19 cellular contexts compared by ENCODE assay signal in genomic region chr4:143511906-143512305, GRCh38. TPM values are rescaled to one million over a fixed set of nuclear protein-coding genes. Genes with fewer than 3 reads are reported as not detected.
DNase-seq lines count a peak whose midpoint lies in the region; ATAC-seq and TF ChIP-seq lines count a peak whose summit lies in the region.
"Had no signal": no experiment of that assay in that cellular context is flagged by ENCODE, and none has a peak within 500 bp of the region (broad histone marks: within the 10 kb centered on the region; RNA-seq: fewer than 3 reads in every experiment).

No MANE protein-coding gene starts in this region.

- no peak overlapping the region for H3K4ac ChIP-seq in neuronal stem cell (ENCODE audit: low read length)

- peaks cover 21% of the 10 kb centered on the region for H3K4me1 Mint-ChIP-seq in activated naive CD4-positive, alpha-beta T cell treated with anti-CD3 and anti-CD28 coated beads for 36 hours (ENCODE audit: low read depth)
- H3K4me1 Mint-ChIP-seq in GM23338 (peaks cover 15% of the 10 kb centered on the region), WTC11 (peaks cover 18% of the 10 kb centered on the region)

- H2BK12ac ChIP-seq in neuronal stem cell (ENCODE audit: low read length) = no peak overlapping the region

- no peak overlapping the region for H3K27ac Mint-ChIP-seq in activated naive CD4-positive, alpha-beta T cell treated with anti-CD3 and anti-CD28 coated beads for 36 hours
- H3K27ac Mint-ChIP-seq in GM23338 (no peak overlapping the region), WTC11 (no peak overlapping the region)

- H3K9me3 Mint-ChIP-seq in activated naive CD4-positive, alpha-beta T cell treated with anti-CD3 and anti-CD28 coated beads for 36 hours = no peaks in the 10 kb centered on the region
- H3K9me3 Mint-ChIP-seq in GM23338 (no peaks in the 10 kb centered on the region; the same call in 2 of the 3 replicates), WTC11 (no peaks in the 10 kb centered on the region)

- H3K4me1 ChIP-seq in GM23338 (ENCODE audit: insufficient read depth) (peaks cover 18% of the 10 kb centered on the region; the same call in 1 of the 2 replicates), neuronal stem cell (ENCODE audit: control insufficient read depth in 2 of 2, insufficient read depth in 1 of 2, low read depth in 1 of 2, low read length in 2 of 2) (peaks cover 2 to 4% of the 10 kb centered on the region in 2 donors)

- TF ChIP-seq CTCF in GM23338 (conservative IDR thresholded peaks at IDR 0.05; ENCODE audit: low read depth in 2 of 2) (no peak), WTC11 (IDR thresholded peaks at IDR 0.05) (no peak)

- no peak overlapping the region for H3K18ac ChIP-seq in neuronal stem cell (ENCODE audit: low read length)

- H3K79me1 ChIP-seq in neuronal stem cell (ENCODE audit: low read depth, low read length) = no peaks in the 10 kb centered on the region

- no peak overlapping the region for H2AK5ac ChIP-seq in neuronal stem cell (ENCODE audit: low read depth, low read length)

- intact Hi-C loops in activated naive CD4-positive, alpha-beta T cell treated with anti-CD3 and anti-CD28 coated beads for 36 hours (cut with micrococcal nuclease) = loop anchor here (2.0 to 10.0 kb wide), 5 partner anchors 175 to 1137 kb away; partner anchors contain the start of gene GAB1

- H3K4me3 Mint-ChIP-seq in activated naive CD4-positive, alpha-beta T cell treated with anti-CD3 and anti-CD28 coated beads for 36 hours = peak overlapping the region; percentile 96
- H3K4me3 Mint-ChIP-seq in GM23338 (no peak overlapping the region), WTC11 (peak overlapping the region; percentile 97; the same call in 1 of the 2 replicates)

- WGBS in neuronal stem cell (ENCODE audit: extremely low coverage in 2 of 2, insufficient read length in 2 of 2, insufficient replicate concordance in 1 of 2), 2 donors = no CpG with 5 or more reads among the region's 7 CpGs

- H2BK5ac ChIP-seq in neuronal stem cell (ENCODE audit: low read length) = no peak overlapping the region

- H3K9me2 ChIP-seq in GM23338 (ENCODE audit: insufficient read depth) = no peaks in the 10 kb centered on the region

- H3K4me3 ChIP-seq in GM23338 (no peak overlapping the region), neuronal stem cell (ENCODE audit: low read length in 2 of 2) (no peak overlapping the region)

- CTCF ChIA-PET in activated naive CD4-positive, alpha-beta T cell treated with anti-CD3 and anti-CD28 coated beads for 36 hours (lab: Charles Lee) = interaction anchor here (0.6 to 1.0 kb wide), 2 partner anchors 9 to 111 kb away, joined by 3 read pairs; no protein-coding TSS in a partner anchor
- CTCF ChIA-PET in WTC11 (lab: Charles Lee) = interaction anchor here (3.1 kb wide), 1 partner anchor 47 kb away, joined by 8 read pairs; no protein-coding TSS in a partner anchor

- peaks cover 32% of the 10 kb centered on the region for H3K79me2 ChIP-seq in GM23338 (replicated peaks; ENCODE audit: insufficient read depth)

- no peak overlapping the region for H3K23ac ChIP-seq in neuronal stem cell (ENCODE audit: low read depth, low read length, poor library complexity)

- H4K91ac ChIP-seq in neuronal stem cell (ENCODE audit: low read depth, low read length, poor library complexity) = no peak overlapping the region

- H3K9ac ChIP-seq in neuronal stem cell (ENCODE audit: low read depth, low read length, poor library complexity) = no peak overlapping the region

- H2AFZ ChIP-seq in GM23338 (peak overlapping the region; percentile 85; the same call in 1 of the 2 replicates), neuronal stem cell (ENCODE audit: low read length) (peak overlapping the region; percentile 88)

- peaks cover 11% of the 10 kb centered on the region for H3K36me3 Mint-ChIP-seq in activated naive CD4-positive, alpha-beta T cell treated with anti-CD3 and anti-CD28 coated beads for 36 hours (ENCODE audit: low read depth)
- H3K36me3 Mint-ChIP-seq in GM23338 (ENCODE audit: low read depth) (peaks cover 21% of the 10 kb centered on the region), WTC11 (peaks cover 12% of the 10 kb centered on the region)

- H3K27ac ChIP-seq in GM23338 (ENCODE audit: low read depth) (no peak overlapping the region), neuronal stem cell (replicated peaks; ENCODE audit: low read length) (no peak overlapping the region)
- H3K27ac ChIP-seq: BLaER1 had no signal

- peaks cover 0 to under 1% of the 10 kb centered on the region in 2 donors for H3K9me3 ChIP-seq in neuronal stem cell (replicated peaks in 1 of 2; ENCODE audit: control insufficient read depth in 2 of 2, insufficient read depth in 1 of 2, low read depth in 1 of 2, low read length in 2 of 2)
- H3K9me3 ChIP-seq: BLaER1 had no signal

- POLR2A ChIA-PET in WTC11 (lab: Charles Lee) = no interaction called here

- no peak overlapping the region for H3K14ac ChIP-seq in neuronal stem cell (ENCODE audit: low read length)

- no peak overlapping the region for H3K4me2 ChIP-seq in GM23338
- H3K4me2 ChIP-seq in neuronal stem cell (ENCODE audit: insufficient read depth, low read length, poor library complexity, severe bottlenecking) = no peak overlapping the region

- no peaks in the 10 kb centered on the region for H3K27me3 Mint-ChIP-seq in activated naive CD4-positive, alpha-beta T cell treated with anti-CD3 and anti-CD28 coated beads for 36 hours (ENCODE audit: low read depth)
- peaks cover 6% of the 10 kb centered on the region for H3K27me3 Mint-ChIP-seq in GM23338 (ENCODE audit: insufficient read depth, low read depth, poor library complexity)
- H3K27me3 Mint-ChIP-seq in WTC11 (ENCODE audit: low read depth) = no peaks in the 10 kb centered on the region; the same call in 1 of the 2 replicates

- no peak overlapping the region for H2BK120ac ChIP-seq in neuronal stem cell (ENCODE audit: low read depth, low read length)

- no peak overlapping the region for H4K8ac ChIP-seq in neuronal stem cell (ENCODE audit: low read depth, low read length)

- H3K36me3 ChIP-seq in GM23338 (ENCODE audit: insufficient read depth) (no peaks in the 10 kb centered on the region; the same call in 1 of the 2 replicates), neuronal stem cell (replicated peaks in 1 of 2; ENCODE audit: control insufficient read depth in 2 of 2, insufficient read depth in 2 of 2, low read length in 2 of 2) (peaks cover 0 to 17% of the 10 kb centered on the region in 2 donors)
- H3K36me3 ChIP-seq: BLaER1 had no signal

- H3F3A ChIP-seq in GM23338 (replicated peaks; ENCODE audit: low read depth) = 0 out of 2 replicates have a peak, but pooled peaks cover 5% of the 10 kb centered on the region

- ATAC-seq in GM23338 (no peak), WTC11 (no peak), GM21381 (IDR thresholded peaks at IDR 0.05; ENCODE audit: unreplicated experiment) (no peak), GM19467 (IDR thresholded peaks at IDR 0.05; ENCODE audit: unreplicated experiment) (no peak)
- ATAC-seq: SK-N-SH treated with all-trans-retinoic acid at 6 μM for 48 hours had no signal

- peaks cover 22% of the 10 kb centered on the region for H4K20me1 ChIP-seq in GM23338 (replicated peaks; ENCODE audit: insufficient read depth)

- DNase-seq in activated naive CD4-positive, alpha-beta T cell treated with anti-CD3 and anti-CD28 coated beads for 36 hours = no peak
- DNase-seq in activated naive CD4-positive, alpha-beta T cell treated with Interleukin-2 at 50 U/mL for 16 hours = no peak
- no peak for DNase-seq in GM23338 (ENCODE audit: low spot score)
- no peak for DNase-seq in WTC11 (ENCODE audit: low spot score)
- no peak for DNase-seq in neuronal stem cell (ENCODE audit: low spot score)
- no peak for DNase-seq in NCI-H510A treated with DMSO at 0.1 percent for 48 hours (lab: John Stamatoyannopoulos, UW)
- DNase-seq: 8988T, DMS 273 treated with DMSO at 0.1 percent for 48 hours, GF-D8, H7, KBM-7, NCI-H1436, NCI-H2029 treated with DMSO at 0.1 percent for 48 hours, NCI-H524 treated with DMSO at 0.1 percent for 48 hours, SHP77 had no signal

- no peak overlapping the region for H2BK15ac ChIP-seq in neuronal stem cell (ENCODE audit: low read length)

- H3K27me3 ChIP-seq in GM23338 (ENCODE audit: insufficient read depth) = no peaks in the 10 kb centered on the region
- H3K27me3 ChIP-seq in neuronal stem cell (ENCODE audit: control insufficient read depth in 3 of 3, insufficient read depth in 3 of 3, low read depth in 1 of 3, low read length in 3 of 3) = no peaks in the 10 kb centered on the region
- H3K27me3 ChIP-seq: BLaER1 had no signal

TF ChIP-seq in GM23338, 12 proteins besides CTCF, POLR2A, EP300 and RAD21 (continues in another document):
- no peak for TF ChIP-seq CREB1 (CRISPR knock-in tag; IDR thresholded peaks at IDR 0.05; ENCODE audit: low read depth)

TF ChIP-seq in WTC11, 78 proteins besides CTCF, POLR2A, EP300 and RAD21 (continues in another document):
- TF ChIP-seq ATF6 (CRISPR knock-in tag; IDR thresholded peaks at IDR 0.05) (no peak), ATF1 (CRISPR knock-in tag; IDR thresholded peaks at IDR 0.05) (no peak), EMX1 (CRISPR knock-in tag; IDR thresholded peaks at IDR 0.05) (no peak), GTF2I (CRISPR knock-in tag; conservative IDR thresholded peaks at IDR 0.05) (no peak), ZNF138 (CRISPR knock-in tag; conservative IDR thresholded peaks at IDR 0.05) (no peak)

RNA-seq across cellular contexts. Expression of gene SMARCA5, which starts 1.6 kb away (rescaled TPM):
- 10 to 100 TPM; 62.4 to 63.5 TPM for total RNA-seq in activated naive CD4-positive, alpha-beta T cell treated with anti-CD3 and anti-CD28 coated beads for 36 hours
- 102 and 103 TPM in 2 replicates for total RNA-seq in GM23338 (2014; rRNA removed; shearing (Covaris generic))
- 79.9 and 101 TPM in 2 replicates for polyA plus RNA-seq in GM23338 (2016; fragmentation: Nextera tagmentation; extraction: Ambion mirVana)
- total RNA-seq in WTC11 (2021) = 89.6 to 98.8 TPM (median 91.1 TPM) in 3 replicates
- 71.7 TPM for polyA plus RNA-seq in neuronal stem cell (2013, experiment 1 of 2)
- 72.7 TPM for polyA plus RNA-seq in neuronal stem cell (2013, experiment 2 of 2)
